Comparison of ENCODE assay signal across 1 cellular context in genomic region chr20:37275125-37275524, GRCh38.
TF ChIP-seq lines count a peak whose summit lies in the region.

No MANE protein-coding gene starts in this region.

TF ChIP-seq in liver, 16 proteins besides CTCF, POLR2A, EP300 and RAD21 (continued from another document):
- no peak for TF ChIP-seq REST (IDR thresholded peaks at IDR 0.05)
- peak in 1 of 2 donors; percentile 28 for TF ChIP-seq HNF4A (conservative IDR thresholded peaks at IDR 0.05)
- TF ChIP-seq HNF4G (IDR thresholded peaks at IDR 0.05), result no peak
- TF ChIP-seq FOXA1 (IDR thresholded peaks at IDR 0.05), result no peak
- TF ChIP-seq SP1 (IDR thresholded peaks at IDR 0.05), result peak; percentile 15
